Comparison of ENCODE assay signal across 9 cellular contexts in the genomic region with DNA sequence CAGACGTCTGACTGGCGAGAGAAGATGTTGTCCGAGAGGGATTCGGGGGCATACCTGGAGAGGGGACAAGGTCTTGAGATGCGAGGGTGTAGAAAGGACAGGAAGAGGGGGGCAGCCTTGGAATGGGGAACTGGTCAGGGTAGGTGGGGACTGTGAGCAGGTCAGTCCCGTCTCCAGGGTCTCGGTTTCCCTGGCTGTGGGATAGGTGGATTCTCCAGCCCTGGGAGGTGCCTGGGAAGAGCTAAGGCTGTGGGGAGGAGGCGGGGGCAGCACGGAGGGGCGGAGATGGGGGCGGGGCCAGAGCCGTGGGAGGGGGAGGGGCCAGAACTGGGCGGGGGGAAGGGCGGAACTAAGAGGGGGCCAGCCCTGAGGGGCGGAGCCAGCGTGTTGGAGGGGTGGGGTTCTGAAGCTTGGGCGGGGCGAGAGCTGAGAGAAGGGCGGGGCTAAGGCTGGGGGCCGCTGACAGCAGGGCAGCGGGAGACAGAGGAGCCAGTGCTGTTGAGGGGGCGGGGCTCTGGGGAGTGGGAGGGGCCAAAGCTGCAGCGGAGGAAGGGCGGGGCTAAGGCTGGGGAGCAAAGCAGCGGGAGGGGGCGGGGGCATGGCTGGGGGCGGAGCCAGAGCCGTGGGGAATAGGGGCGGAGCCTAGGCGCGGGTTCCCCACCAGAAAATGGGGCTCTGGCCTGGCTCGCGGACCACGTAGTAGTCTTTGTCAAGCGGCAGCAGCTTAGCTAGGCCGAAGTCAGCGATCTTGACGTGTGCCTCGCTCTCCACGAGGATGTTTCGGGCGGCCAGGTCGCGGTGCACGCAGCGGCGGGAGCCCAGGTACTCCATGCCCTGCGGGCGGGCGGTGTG. TPM values are rescaled to one million over a fixed set of nuclear protein-coding genes. Genes with fewer than 3 reads are reported as not detected.
DNase-seq lines count a peak whose midpoint lies in the region; ATAC-seq and TF ChIP-seq lines count a peak whose summit lies in the region.
"Had no signal": no experiment of that assay in that cellular context is flagged by ENCODE, and none has a peak within 500 bp of the region (broad histone marks: within the 10 kb centered on the region; RNA-seq: fewer than 3 reads in every experiment).

No MANE protein-coding gene starts in this region.

- H3K27me3 Mint-ChIP-seq in CD8-positive, alpha-beta memory T cell, result no peaks in the 10 kb centered on the region

- peaks cover 50% of the 10 kb centered on the region for H3K36me3 ChIP-seq in CD8-positive, alpha-beta memory T cell (ENCODE audit: insufficient read depth, low read length)
- no peaks in the 10 kb centered on the region for H3K36me3 ChIP-seq in colonic mucosa
- H3K36me3 ChIP-seq: HAP-1 had no signal

- POLR2A ChIA-PET in CD8-positive, alpha-beta memory T cell (lab: Charles Lee), result no interaction called here

- CTCF ChIA-PET in CD8-positive, alpha-beta memory T cell (lab: Charles Lee), result interaction anchor here (1.4 kb wide), 1 partner anchor 28 kb away, joined by 3 read pairs; no protein-coding TSS in a partner anchor

- peak; percentile 92 for ATAC-seq in left colon
- no peak for ATAC-seq in HG03097 (IDR thresholded peaks at IDR 0.05; ENCODE audit: low FRiP score, unreplicated experiment)

- peaks cover 0 to 13% (median 7%) of the 10 kb centered on the region in 3 donors for H3K4me1 Mint-ChIP-seq in CD8-positive, alpha-beta memory T cell

- H3K27me3 ChIP-seq in CD8-positive, alpha-beta memory T cell (ENCODE audit: insufficient read depth, low read length, poor library complexity, severe bottlenecking), result no peaks in the 10 kb centered on the region
- no peaks in the 10 kb centered on the region for H3K27me3 ChIP-seq in colonic mucosa

- peak in 3 of 5 donors; percentile 20 to 35 (median 25) for DNase-seq in CD8-positive, alpha-beta memory T cell
- peak in 4 of 5 donors; percentile 33 to 50 (median 46) for DNase-seq in T-helper 1 cell
- peak; percentile 92 for DNase-seq in colonic mucosa
- peak; percentile 82 to 88 for DNase-seq in left colon
- peak; percentile 55 for DNase-seq in stimulated activated CD4-positive, alpha-beta T cell treated with anti-CD3 and anti-CD28 coated beads, Interleukin-4, amount 100 ng/mL, for 24 hours
- no peak for DNase-seq in HuH-7.5 (ENCODE audit: low spot score)

- no peak for TF ChIP-seq EP300 in Ishikawa (IDR thresholded peaks at IDR 0.05; ENCODE audit: borderline replicate concordance)

- H3K4me3 ChIP-seq in CD8-positive, alpha-beta memory T cell (ENCODE audit: low read length), result no peak overlapping the region
- H3K4me3 ChIP-seq in colonic mucosa, result peak overlapping the region; percentile 35
- H3K4me3 ChIP-seq: HAP-1 had no signal

- no peak overlapping the region for H3K4me3 Mint-ChIP-seq in CD8-positive, alpha-beta memory T cell

- peaks cover 10 to 74% (median 17%) of the 10 kb centered on the region in 3 donors for H3K36me3 Mint-ChIP-seq in CD8-positive, alpha-beta memory T cell

- H3K9me3 Mint-ChIP-seq in CD8-positive, alpha-beta memory T cell, result peaks cover 0 to 2% (median 0%) of the 10 kb centered on the region in 5 donors

- intact Hi-C loops in colonic mucosa (cut with DNase I), result no loop called here
- intact Hi-C loops in left colon (cut with DNase I, micrococcal nuclease), result no loop called here

- no peak for TF ChIP-seq CTCF in colonic mucosa (IDR thresholded peaks at IDR 0.05)

- H3K9me3 ChIP-seq in CD8-positive, alpha-beta memory T cell (ENCODE audit: low read length), result no peaks in the 10 kb centered on the region
- no peaks in the 10 kb centered on the region for H3K9me3 ChIP-seq in colonic mucosa
- H3K9me3 ChIP-seq: HAP-1 had no signal

- H3K27ac Mint-ChIP-seq in CD8-positive, alpha-beta memory T cell, result peak overlapping the region in 1 of 8 donors; percentile 47

- no peak for TF ChIP-seq RAD21 in Ishikawa (IDR thresholded peaks at IDR 0.05; ENCODE audit: low read depth)

- no peak overlapping the region for H3K9ac ChIP-seq in colonic mucosa (ENCODE audit: low read depth in 2 of 2, low read length in 2 of 2)

- no peaks in the 10 kb centered on the region for H3K4me1 ChIP-seq in CD8-positive, alpha-beta memory T cell (ENCODE audit: insufficient read depth, low read length)
- H3K4me1 ChIP-seq in colonic mucosa, result no peaks in the 10 kb centered on the region
- H3K4me1 ChIP-seq: HAP-1 had no signal

- H3K27ac ChIP-seq in CD8-positive, alpha-beta memory T cell (ENCODE audit: low read depth, low read length), result no peak overlapping the region
- peak overlapping the region; percentile 17 for H3K27ac ChIP-seq in colonic mucosa

TF ChIP-seq in Ishikawa, 13 proteins besides CTCF, POLR2A, EP300 and RAD21:
- no peak for TF ChIP-seq TCF12 (IDR thresholded peaks at IDR 0.05; ENCODE audit: low read depth)
- TF ChIP-seq MAX (IDR thresholded peaks at IDR 0.05), result peak; percentile 48; the same call in 1 of the 2 replicates
TF ChIP-seq in Ishikawa: peak in this region for 1.

RNA-seq across cellular contexts. Expression of gene INSL3, which starts 9.5 kb away (rescaled TPM):
- 1 to 10 TPM; 1.8 to 2.9 TPM for total RNA-seq in CD8-positive, alpha-beta memory T cell
- polyA plus RNA-seq in CD8-positive, alpha-beta memory T cell, result 2.6 TPM
- total RNA-seq in colonic mucosa (not detected), left colon (not detected)

RNA-seq across cellular contexts. Expression of gene JAK3, which starts 17.0 kb away (rescaled TPM):
- total RNA-seq in CD8-positive, alpha-beta memory T cell, result 100 to 1,000 TPM; 119 to 125 TPM
- 84.0 TPM for polyA plus RNA-seq in CD8-positive, alpha-beta memory T cell
- total RNA-seq in colonic mucosa (1 to 10 TPM; 3.1 to 4.0 TPM), left colon (1 to 10 TPM; 2.7 to 3.7 TPM)

RNA-seq across cellular contexts. Expression of gene RPL18A, which starts 28.9 kb away (rescaled TPM):
- total RNA-seq in CD8-positive, alpha-beta memory T cell, result 1,000 to 10,000 TPM; 3,114 to 3,151 TPM
- polyA plus RNA-seq in CD8-positive, alpha-beta memory T cell, result 3,296 TPM
- total RNA-seq in colonic mucosa (1,000 to 10,000 TPM; 1,592 to 1,923 TPM), left colon (1,000 to 10,000 TPM; 1,406 to 1,485 TPM)

RNA-seq across cellular contexts. Expression of gene B3GNT3, which starts 35.9 kb away (rescaled TPM):
- total RNA-seq in CD8-positive, alpha-beta memory T cell, result not detected
- polyA plus RNA-seq in CD8-positive, alpha-beta memory T cell, result not detected
- total RNA-seq in colonic mucosa, result 100 to 1,000 TPM; 108 to 132 TPM
- 100 to 1,000 TPM; 152 to 240 TPM for total RNA-seq in left colon

RNA-seq across cellular contexts. Expression of gene SLC5A5, which starts 41.0 kb away (rescaled TPM):
- total RNA-seq in CD8-positive, alpha-beta memory T cell, result 1 to 10 TPM; 1.2 to 1.7 TPM
- polyA plus RNA-seq in CD8-positive, alpha-beta memory T cell, result 0.33 TPM
- total RNA-seq in colonic mucosa (not detected), left colon (not detected)

Comparison
In these comparisons a context has a peak if more than half of its experiments do, and no peak if none do; other contexts are left out.
1. RNA of gene JAK3, which starts 17.0 kb away (total RNA-seq): 119 to 125 TPM in CD8-positive, alpha-beta memory T cell; 3.1 to 4.0 TPM in colonic mucosa and 2.7 to 3.7 TPM in left colon; every median in the first group is over 10 times any median in the second.